In genomic region chr14:103699261-103699661, GRCh38 we compare ENCODE assay signal across 1 cellular context.
A peak's percentile ranks its signal among the peaks of the same experiment; 100 is the strongest.
TF ChIP-seq lines count a peak whose summit lies in the region.

No MANE protein-coding gene starts in this region.

TF ChIP-seq in K562, 482 proteins besides CTCF, POLR2A, EP300 and RAD21 (continued from another document):
- TF ChIP-seq SAFB2 (IDR thresholded peaks at IDR 0.05; ENCODE audit: borderline replicate concordance, low read depth, low read length, severe bottlenecking) (no peak), ZBED1 (IDR thresholded peaks at IDR 0.05) (no peak), POLR2G (IDR thresholded peaks at IDR 0.05; ENCODE audit: low read depth, low read length) (peak; percentile 39; the same call in 1 of the 2 replicates)
